In the genomic region with DNA sequence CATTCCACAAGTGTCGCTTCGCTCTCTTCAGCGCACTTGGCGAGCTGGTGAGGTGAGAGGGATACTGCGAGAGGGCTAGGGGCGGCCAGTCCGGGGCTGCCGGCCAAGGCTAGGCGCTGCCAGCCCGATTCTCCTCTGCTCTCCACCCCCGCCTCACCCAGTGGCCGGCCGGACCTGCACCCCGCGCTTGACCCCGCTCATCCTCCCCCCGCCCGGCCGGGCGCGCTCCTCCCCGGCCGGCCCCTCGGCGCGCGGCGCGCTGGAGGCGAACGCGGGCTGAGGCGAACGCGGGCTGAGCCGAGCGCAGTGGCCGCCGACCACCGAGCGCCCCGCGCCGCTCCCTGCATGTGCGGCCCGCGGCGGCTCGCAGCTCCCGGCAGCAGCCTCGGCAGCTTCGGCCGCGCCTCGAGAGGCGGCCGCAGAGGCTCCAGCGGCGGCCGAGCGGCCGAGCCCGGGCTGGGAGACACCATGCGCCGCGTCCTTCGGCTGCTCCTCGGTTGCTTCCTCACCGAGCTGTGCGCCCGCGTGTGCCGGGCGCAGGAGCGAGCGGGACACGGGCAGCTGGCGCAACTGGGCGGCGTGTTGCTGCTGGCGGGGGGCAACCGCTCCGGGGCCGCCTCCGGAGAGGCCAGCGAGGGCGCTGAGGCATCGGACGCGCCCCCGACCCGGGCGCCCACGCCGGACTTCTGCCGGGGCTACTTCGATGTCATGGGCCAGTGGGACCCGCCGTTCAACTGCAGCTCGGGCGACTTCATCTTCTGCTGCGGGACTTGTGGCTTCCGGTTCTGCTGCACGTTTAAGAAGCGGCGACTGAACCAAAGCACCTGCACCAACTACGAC, we compare ENCODE assay signal across 9 cellular contexts.
A peak's percentile ranks its signal among the peaks of the same experiment; 100 is the strongest.
DNase-seq lines count a peak whose midpoint lies in the region; ATAC-seq and TF ChIP-seq lines count a peak whose summit lies in the region.
"Had no signal": no experiment of that assay in that cellular context is flagged by ENCODE, and none has a peak within 500 bp of the region (broad histone marks: within the 10 kb centered on the region; RNA-seq: fewer than 3 reads in every experiment).

A gene (plus strand): TSS at position 2 of the 840 bp plus-strand sequence.

- H3K4me3 ChIP-seq in choroid plexus epithelial cell (ENCODE audit: low read depth, low read length): no peak within 1 kb of the TSS
- H3K4me3 ChIP-seq: adrenal gland had no signal

- no peaks in the 10 kb centered on the region for H3K4me1 Mint-ChIP-seq in nephron

- H3K27ac Mint-ChIP-seq in nephron: no peak within 1 kb of the TSS

- no peak for ATAC-seq in GM21381 (IDR thresholded peaks at IDR 0.05; ENCODE audit: unreplicated experiment)
- ATAC-seq in GM21786 (IDR thresholded peaks at IDR 0.05; ENCODE audit: unreplicated experiment): no peak
- ATAC-seq in HG02840 (IDR thresholded peaks at IDR 0.05; ENCODE audit: low FRiP score, unreplicated experiment): no peak

- H3K36me3 Mint-ChIP-seq in nephron (ENCODE audit: low read depth): no peaks in the 10 kb centered on the region

- TF ChIP-seq CTCF in choroid plexus epithelial cell (conservative IDR thresholded peaks at IDR 0.05; ENCODE audit: low read depth, low read length): no peak
- TF ChIP-seq CTCF in nephron (IDR thresholded peaks at IDR 0.05; ENCODE audit: unreplicated experiment in 3 of 3): no peak

- DNase-seq in stimulated activated CD4-positive, alpha-beta T cell treated with anti-CD3 and anti-CD28 coated beads, Interleukin-15, amount 100 ng/mL, for 24 hours: peak; percentile 18
- no peak for DNase-seq in stimulated activated CD4-positive, alpha-beta T cell treated with anti-CD3 and anti-CD28 coated beads, Interleukin-4, amount 100 ng/mL, for 24 hours
- DNase-seq in choroid plexus epithelial cell (ENCODE audit: low read depth): peak; percentile 2
- DNase-seq in NCI-H1436 treated with DMSO at 0.1 percent for 48 hours (lab: John Stamatoyannopoulos, UW): no peak

- H3K4me3 Mint-ChIP-seq in nephron: peak within 1 kb of the TSS; percentile 69 to 79 (median 76)

- H3K9me3 Mint-ChIP-seq in nephron: no peaks in the 10 kb centered on the region

- H3K27me3 Mint-ChIP-seq in nephron (ENCODE audit: low read depth): peaks cover 90% of the 10 kb centered on the region

Comparison
In these comparisons a context has a peak if more than half of its experiments do, and no peak if none do; other contexts are left out.
1. DNase-seq: peak in stimulated activated CD4-positive, alpha-beta T cell treated with anti-CD3 and anti-CD28 coated beads, Interleukin-15, amount 100 ng/mL, for 24 hours (single experiment) and choroid plexus epithelial cell (single experiment); none in stimulated activated CD4-positive, alpha-beta T cell treated with anti-CD3 and anti-CD28 coated beads, Interleukin-4, amount 100 ng/mL, for 24 hours (single experiment) and NCI-H1436 treated with DMSO at 0.1 percent for 48 hours (single experiment).